In the genomic region with DNA sequence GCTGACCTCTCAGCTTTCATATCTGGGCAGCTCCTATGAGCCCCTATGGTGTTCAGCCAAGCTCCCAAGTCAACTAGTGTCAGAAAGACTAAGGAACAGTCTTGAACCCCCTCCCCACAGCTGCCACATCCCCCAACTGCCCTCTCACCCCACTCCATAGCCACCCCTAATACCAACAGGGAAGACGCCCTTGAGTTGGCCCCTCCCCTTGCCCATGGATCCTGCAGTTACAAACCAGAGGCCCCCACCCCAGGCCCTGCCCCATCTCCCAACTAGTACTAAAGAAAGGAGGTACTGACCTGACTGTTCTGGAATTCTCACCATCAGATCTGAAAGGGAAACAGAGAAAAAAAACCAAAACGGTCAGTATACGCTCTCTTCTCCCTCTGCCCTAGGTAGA, we compare ENCODE assay signal across 25 cellular contexts. TPM values are rescaled to one million over a fixed set of nuclear protein-coding genes. Genes with fewer than 3 reads are reported as not detected.
DNase-seq lines count a peak whose midpoint lies in the region; ATAC-seq and TF ChIP-seq lines count a peak whose summit lies in the region.
"Had no signal": no experiment of that assay in that cellular context is flagged by ENCODE, and none has a peak within 500 bp of the region (broad histone marks: within the 10 kb centered on the region; RNA-seq: fewer than 3 reads in every experiment).

No MANE protein-coding gene starts in this region.

- H3K4me1 ChIP-seq in heart left ventricle (peaks cover 0 to 20% (median 10%) of the 10 kb centered on the region in 12 donors), gastrocnemius medialis (peaks cover 37 to 41% of the 10 kb centered on the region in 2 donors)

- H3K27me3 Mint-ChIP-seq in stimulated activated memory B cell treated with anti-CD40 and anti-IgM and Interleukin-4, amounts not matched to agents 10 μg/mL and 1 μg/mL and 100 μg/mL, for 72 hours: no peaks in the 10 kb centered on the region
- H3K27me3 Mint-ChIP-seq: CD4-positive, alpha-beta memory T cell; CD4-positive, CD25-positive, alpha-beta regulatory T cell; CD8-positive, alpha-beta memory T cell had no signal

- no peaks in the 10 kb centered on the region for H3K36me3 Mint-ChIP-seq in stimulated activated memory B cell treated with anti-CD40 and anti-IgM and Interleukin-4, amounts not matched to agents 10 μg/mL and 1 μg/mL and 100 μg/mL, for 72 hours
- H3K36me3 Mint-ChIP-seq: CD14-positive monocyte; CD4-positive, alpha-beta memory T cell; CD4-positive, CD25-positive, alpha-beta regulatory T cell; CD8-positive, alpha-beta memory T cell had no signal

- DNase-seq in cardiac septum (ENCODE audit: low spot score): peak; percentile 61
- DNase-seq in heart left ventricle: no peak
- DNase-seq in mesenteric fat pad (ENCODE audit: low spot score): peak; percentile 55
- no peak for DNase-seq in gastrocnemius medialis
- DNase-seq: 8988T; ACHN; BE2C; C1 segment of cervical spinal cord; CD4-positive, alpha-beta memory T cell; CD4-positive, CD25-positive, alpha-beta regulatory T cell; CD8-positive, alpha-beta memory T cell; COR-L47; DMS 273 treated with DMSO at 0.1 percent for 48 hours; DMS153; DMS53; DMS79; DND-41; EL; GDM1 had no signal

- H3K36me3 ChIP-seq in heart left ventricle: no peaks in the 10 kb centered on the region
- no peaks in the 10 kb centered on the region for H3K36me3 ChIP-seq in gastrocnemius medialis
- H3K36me3 ChIP-seq: BE2C, BLaER1 had no signal

- H3K4me3 ChIP-seq in heart left ventricle (no peak overlapping the region), gastrocnemius medialis (no peak overlapping the region)
- H3K4me3 ChIP-seq: BLaER1, GM12878 had no signal

- H3K4me3 Mint-ChIP-seq in stimulated activated memory B cell treated with anti-CD40 and anti-IgM and Interleukin-4, amounts not matched to agents 10 μg/mL and 1 μg/mL and 100 μg/mL, for 72 hours: no peak overlapping the region
- H3K4me3 Mint-ChIP-seq: CD14-positive monocyte; CD4-positive, alpha-beta memory T cell; CD4-positive, CD25-positive, alpha-beta regulatory T cell; CD8-positive, alpha-beta memory T cell had no signal

- in situ Hi-C loops in gastrocnemius medialis (cut with MboI; ENCODE audit: low sequenced_read_pairs in 4 of 4): no loop called here

- H3K27ac Mint-ChIP-seq in stimulated activated memory B cell treated with anti-CD40 and anti-IgM and Interleukin-4, amounts not matched to agents 10 μg/mL and 1 μg/mL and 100 μg/mL, for 72 hours: no peak overlapping the region
- H3K27ac Mint-ChIP-seq: CD4-positive, CD25-positive, alpha-beta regulatory T cell had no signal

- ATAC-seq in heart left ventricle: no peak
- no peak for ATAC-seq in gastrocnemius medialis
- ATAC-seq in stimulated activated memory B cell treated with anti-CD40 and anti-IgM and Interleukin-4, amounts not matched to agents 10 μg/mL and 1 μg/mL and 100 μg/mL, for 72 hours: no peak
- no peak for ATAC-seq in HG02885 (IDR thresholded peaks at IDR 0.05; ENCODE audit: poor library complexity, unreplicated experiment)
- ATAC-seq: GM12878 had no signal

- no peaks in the 10 kb centered on the region for H3K9me3 ChIP-seq in heart left ventricle
- H3K9me3 ChIP-seq in gastrocnemius medialis: no peaks in the 10 kb centered on the region
- H3K9me3 ChIP-seq: BE2C, BLaER1 had no signal

- H3K27ac ChIP-seq in heart left ventricle: peak overlapping the region in 1 of 12 donors; percentile 82
- H3K27ac ChIP-seq in 22Rv1: peak overlapping the region; percentile 97
- H3K27ac ChIP-seq in gastrocnemius medialis: peak overlapping the region; percentile 83 to 88 (median 86)
- H3K27ac ChIP-seq: BLaER1 had no signal

- H3K27me3 ChIP-seq in heart left ventricle (peaks cover 0 to 10% (median 0%) of the 10 kb centered on the region in 9 donors), gastrocnemius medialis (no peaks in the 10 kb centered on the region)
- H3K27me3 ChIP-seq: BE2C had no signal

- 66 to 88% (median 81%) methylated on average over 3 of the region's 3 CpGs for WGBS in heart left ventricle, 4 donors

- H3K9me3 Mint-ChIP-seq in stimulated activated memory B cell treated with anti-CD40 and anti-IgM and Interleukin-4, amounts not matched to agents 10 μg/mL and 1 μg/mL and 100 μg/mL, for 72 hours: no peaks in the 10 kb centered on the region
- H3K9me3 Mint-ChIP-seq: CD4-positive, alpha-beta memory T cell; CD4-positive, CD25-positive, alpha-beta regulatory T cell; CD8-positive, alpha-beta memory T cell had no signal

- intact Hi-C loops in cardiac septum (cut with DNase I) (no loop called here), heart left ventricle (cut with DNase I) (no loop called here), gastrocnemius medialis (cut with DNase I; ENCODE audit: low total_unique reads) (loop anchor here (5.0 kb wide), 1 partner anchor 1706 kb away; no protein-coding TSS in a partner anchor)

- TF ChIP-seq CTCF in heart left ventricle (IDR thresholded peaks at IDR 0.05) (no peak), 22Rv1 (IDR thresholded peaks at IDR 0.05) (no peak), gastrocnemius medialis (IDR thresholded peaks at IDR 0.05 in 4 of 5, conservative IDR thresholded peaks at IDR 0.05 in 1 of 5) (no peak)

- peaks cover 16% of the 10 kb centered on the region for H3K4me1 Mint-ChIP-seq in stimulated activated memory B cell treated with anti-CD40 and anti-IgM and Interleukin-4, amounts not matched to agents 10 μg/mL and 1 μg/mL and 100 μg/mL, for 72 hours

- TF ChIP-seq POLR2A in heart left ventricle (IDR thresholded peaks at IDR 0.05): no peak
- TF ChIP-seq POLR2A in gastrocnemius medialis (IDR thresholded peaks at IDR 0.05): no peak

RNA-seq across cellular contexts. Expression of a gene that starts 10.2 kb away (rescaled TPM):
- total RNA-seq in cardiac septum (11.6 TPM), heart left ventricle (10 to 100 TPM; 10.2 to 16.4 (median 12.6) TPM), mesenteric fat pad (15.4 TPM), gastrocnemius medialis (100 to 1,000 TPM in 1 of 4 donors, 10 to 100 TPM in 3; 59.2 to 127 (median 73.9) TPM)
- 10 to 100 TPM in 1 of 2 donors, 1 to 10 TPM in 1; 7.7 to 16.1 TPM for polyA plus RNA-seq in heart left ventricle

Comparison
In these comparisons a context has a peak if more than half of its experiments do, and no peak if none do; other contexts are left out.
1. DNase-seq: peak in cardiac septum (single experiment) and mesenteric fat pad (single experiment); none in heart left ventricle (0 of 5) and gastrocnemius medialis (0 of 2).